9 cellular contexts compared by ENCODE assay signal in genomic region chr3:31213869-31214486, GRCh38.
A peak's percentile ranks its signal among the peaks of the same experiment; 100 is the strongest.
DNase-seq lines count a peak whose midpoint lies in the region; ATAC-seq and TF ChIP-seq lines count a peak whose summit lies in the region.
"Had no signal": no experiment of that assay in that cellular context is flagged by ENCODE, and none has a peak within 500 bp of the region (broad histone marks: within the 10 kb centered on the region; RNA-seq: fewer than 3 reads in every experiment).

No MANE protein-coding gene starts in this region.

- no peaks in the 10 kb centered on the region for H3K27me3 ChIP-seq in Peyer's patch
- no peaks in the 10 kb centered on the region for H3K27me3 ChIP-seq in naive thymus-derived CD4-positive, alpha-beta T cell (ENCODE audit: control insufficient read depth in 2 of 2, insufficient read depth in 2 of 2, low read length in 2 of 2)

- peaks cover 53 to 99% (median 98%) of the 10 kb centered on the region in 7 donors for H3K4me1 Mint-ChIP-seq in naive thymus-derived CD4-positive, alpha-beta T cell
- H3K4me1 Mint-ChIP-seq in osteocyte (ENCODE audit: unreplicated experiment) = no peaks in the 10 kb centered on the region

- no peaks in the 10 kb centered on the region for H3K4me1 ChIP-seq in Peyer's patch
- H3K4me1 ChIP-seq in naive thymus-derived CD4-positive, alpha-beta T cell (ENCODE audit: control insufficient read depth in 2 of 2, insufficient read depth in 2 of 2, low read length in 2 of 2) = peaks cover 48 to 49% of the 10 kb centered on the region in 2 donors

- no peak for TF ChIP-seq POLR2A in Peyer's patch (IDR thresholded peaks at IDR 0.05)

- H3K27ac Mint-ChIP-seq in naive thymus-derived CD4-positive, alpha-beta T cell = peak overlapping the region; percentile 26 to 89 (median 64)
- H3K27ac Mint-ChIP-seq in osteocyte (ENCODE audit: unreplicated experiment) = no peak overlapping the region

- ATAC-seq in HG02852 (IDR thresholded peaks at IDR 0.05; ENCODE audit: unreplicated experiment) (peak; percentile 74), GM18520 (IDR thresholded peaks at IDR 0.05; ENCODE audit: unreplicated experiment) (no peak)
- ATAC-seq in naive thymus-derived CD4-positive, alpha-beta T cell = peak; percentile 86

- H3K27ac ChIP-seq in Peyer's patch = no peak overlapping the region
- no peak overlapping the region for H3K27ac ChIP-seq in naive thymus-derived CD4-positive, alpha-beta T cell (ENCODE audit: low read depth, low read length)
- H3K27ac ChIP-seq: 22Rv1 had no signal

- H3K36me3 ChIP-seq in Peyer's patch = no peaks in the 10 kb centered on the region
- H3K36me3 ChIP-seq in naive thymus-derived CD4-positive, alpha-beta T cell (ENCODE audit: control insufficient read depth in 2 of 3, insufficient read depth in 3 of 3, low read length in 3 of 3) = no peaks in the 10 kb centered on the region

- H3K4me3 Mint-ChIP-seq in naive thymus-derived CD4-positive, alpha-beta T cell = peak overlapping the region; percentile 34 to 82 (median 69)
- no peak overlapping the region for H3K4me3 Mint-ChIP-seq in osteocyte (ENCODE audit: unreplicated experiment)

- peaks cover 0 to 17% (median 0%) of the 10 kb centered on the region in 5 donors for H3K36me3 Mint-ChIP-seq in naive thymus-derived CD4-positive, alpha-beta T cell
- no peaks in the 10 kb centered on the region for H3K36me3 Mint-ChIP-seq in osteocyte (ENCODE audit: unreplicated experiment)

- CTCF ChIA-PET in naive thymus-derived CD4-positive, alpha-beta T cell (lab: Charles Lee) = interaction anchor here (1.0 to 1.2 kb wide), 2 partner anchors 9 to 41 kb away, joined by 3 to 4 read pairs; no protein-coding TSS in a partner anchor

- POLR2A ChIA-PET in naive thymus-derived CD4-positive, alpha-beta T cell (lab: Charles Lee) = interaction anchor here (0.6 to 4.6 kb wide), 6 partner anchors 9 to 517 kb away, joined by 3 to 42 read pairs (median 3); no protein-coding TSS in a partner anchor

- no peaks in the 10 kb centered on the region for H3K9me3 ChIP-seq in Peyer's patch
- no peaks in the 10 kb centered on the region for H3K9me3 ChIP-seq in naive thymus-derived CD4-positive, alpha-beta T cell (ENCODE audit: control insufficient read depth in 2 of 3, low read length in 3 of 3)

- TF ChIP-seq CTCF in Peyer's patch (IDR thresholded peaks at IDR 0.05) (no peak), osteocyte (IDR thresholded peaks at IDR 0.05) (no peak)

- DNase-seq in SIG-M5 treated with dmso at 0.1 percent for 504 hours (lab: John Stamatoyannopoulos, UW; ENCODE audit: unreplicated experiment) (peak; percentile 79), SIG-M5 (lab: John Stamatoyannopoulos, UW) (no peak), Peyer's patch (peak in 2 of 3 donors; percentile 61 to 84), osteocyte (ENCODE audit: extremely low spot score, unreplicated experiment) (no peak), DMS79 treated with DMSO at 0.1 percent for 48 hours (lab: John Stamatoyannopoulos, UW) (no peak)
- DNase-seq in naive thymus-derived CD4-positive, alpha-beta T cell = peak in 7 of 9 donors; percentile 57 to 86 (median 76)

- intact Hi-C loops in naive thymus-derived CD4-positive, alpha-beta T cell (cut with micrococcal nuclease) = loop anchor here (1.0 to 10.0 kb wide), 11 partner anchors 12 to 862 kb away; partner anchors contain the start of gene STT3B (in 2 of the 2)

- peaks cover 0 to 6% (median 0%) of the 10 kb centered on the region in 11 donors for H3K9me3 Mint-ChIP-seq in naive thymus-derived CD4-positive, alpha-beta T cell
- no peaks in the 10 kb centered on the region for H3K9me3 Mint-ChIP-seq in osteocyte (ENCODE audit: unreplicated experiment)

- H3K4me3 ChIP-seq in Peyer's patch = no peak overlapping the region
- no peak overlapping the region for H3K4me3 ChIP-seq in naive thymus-derived CD4-positive, alpha-beta T cell (ENCODE audit: low read length)

- H3K27me3 Mint-ChIP-seq in naive thymus-derived CD4-positive, alpha-beta T cell = peaks cover 0 to 2% (median 0%) of the 10 kb centered on the region in 5 donors
- peaks cover 6% of the 10 kb centered on the region for H3K27me3 Mint-ChIP-seq in osteocyte (ENCODE audit: unreplicated experiment)

Comparison
In these comparisons a context has a peak if more than half of its experiments do, and no peak if none do; other contexts are left out.
1. DNase-seq: peak in SIG-M5 treated with dmso at 0.1 percent for 504 hours (single experiment), Peyer's patch (2 of 3) and naive thymus-derived CD4-positive, alpha-beta T cell (7 of 9); none in SIG-M5 (single experiment), osteocyte (single experiment) and DMS79 treated with DMSO at 0.1 percent for 48 hours (single experiment).